Comparison of ENCODE assay signal across 17 cellular contexts in genomic region chr19:10889880-10890279, GRCh38. TPM values are rescaled to one million over a fixed set of nuclear protein-coding genes. Genes with fewer than 3 reads are reported as not detected.
DNase-seq lines count a peak whose midpoint lies in the region; ATAC-seq and TF ChIP-seq lines count a peak whose summit lies in the region.
"Had no signal": no experiment of that assay in that cellular context is flagged by ENCODE, and none has a peak within 500 bp of the region (broad histone marks: within the 10 kb centered on the region; RNA-seq: fewer than 3 reads in every experiment).

No MANE protein-coding gene starts in this region.

- TF ChIP-seq CTCF in GM23338 (conservative IDR thresholded peaks at IDR 0.05; ENCODE audit: low read depth in 2 of 2) (no peak), OCI-LY7 (conservative IDR thresholded peaks at IDR 0.05; ENCODE audit: low read length) (no peak), brain (conservative IDR thresholded peaks at IDR 0.05) (no peak), gastrocnemius medialis (IDR thresholded peaks at IDR 0.05 in 4 of 5, conservative IDR thresholded peaks at IDR 0.05 in 1 of 5) (no peak), osteocyte (IDR thresholded peaks at IDR 0.05) (no peak)

- CTCF ChIA-PET in OCI-LY7 (lab: Charles Lee; ENCODE audit: unreplicated experiment), result no interaction called here
- CTCF ChIA-PET in activated CD4-positive, alpha-beta T cell treated with anti-CD3 and anti-CD28 coated beads for 36 hours (lab: Charles Lee), result interaction anchor here (1.6 to 1.7 kb wide), 2 partner anchors 17 to 32 kb away, joined by 5 to 6 read pairs; no protein-coding TSS in a partner anchor

- H3K36me3 ChIP-seq in GM23338 (ENCODE audit: insufficient read depth), result no peaks in the 10 kb centered on the region
- H3K36me3 ChIP-seq in OCI-LY7 (ENCODE audit: insufficient read depth, low read length), result peaks cover 11% of the 10 kb centered on the region; the same call in 1 of the 2 replicates
- no peaks in the 10 kb centered on the region for H3K36me3 ChIP-seq in gastrocnemius medialis
- H3K36me3 ChIP-seq: HAP-1 had no signal

- H3K4me1 ChIP-seq in GM23338 (ENCODE audit: insufficient read depth) (peaks cover 81% of the 10 kb centered on the region), OCI-LY7 (ENCODE audit: insufficient read depth, low read length, poor library complexity, severe bottlenecking) (peaks cover 37% of the 10 kb centered on the region), gastrocnemius medialis (peaks cover 61 to 98% of the 10 kb centered on the region in 2 donors)
- H3K4me1 ChIP-seq: A549 had no signal

- H3K27me3 ChIP-seq in GM23338 (ENCODE audit: insufficient read depth) (no peaks in the 10 kb centered on the region), gastrocnemius medialis (no peaks in the 10 kb centered on the region)

- H3K9me3 ChIP-seq in OCI-LY7 (ENCODE audit: low read length) (no peaks in the 10 kb centered on the region), gastrocnemius medialis (no peaks in the 10 kb centered on the region)
- H3K9me3 ChIP-seq: A549, HAP-1 had no signal

- H3K4me3 ChIP-seq in GM23338 (no peak overlapping the region), OCI-LY7 (ENCODE audit: low read depth, low read length, poor library complexity, severe bottlenecking) (no peak overlapping the region), gastrocnemius medialis (no peak overlapping the region)
- H3K4me3 ChIP-seq: A549, HAP-1 had no signal

- H3F3A ChIP-seq in GM23338 (replicated peaks; ENCODE audit: low read depth), result peaks cover 34% of the 10 kb centered on the region

- H2AFZ ChIP-seq in GM23338 (no peak overlapping the region), OCI-LY7 (ENCODE audit: low read length) (no peak overlapping the region)

- no peak overlapping the region for H3K27ac Mint-ChIP-seq in GM23338
- H3K27ac Mint-ChIP-seq in brain, result peak overlapping the region in 3 of 5 experiments; percentile 14 to 99 (median 19)
- H3K27ac Mint-ChIP-seq in osteocyte (ENCODE audit: unreplicated experiment), result no peak overlapping the region
- no peak overlapping the region for H3K27ac Mint-ChIP-seq in activated CD4-positive, alpha-beta T cell treated with anti-CD3 and anti-CD28 coated beads for 36 hours
- H3K27ac Mint-ChIP-seq: CD14-positive monocyte; CD4-positive, alpha-beta memory T cell had no signal

- H3K27ac ChIP-seq in GM23338 (ENCODE audit: low read depth), result peak overlapping the region; percentile 92; the same call in 1 of the 2 replicates
- peak overlapping the region; percentile 6 for H3K27ac ChIP-seq in OCI-LY7 (ENCODE audit: low read depth, low read length, poor library complexity, severe bottlenecking)
- H3K27ac ChIP-seq in gastrocnemius medialis, result peak overlapping the region in 3 of 4 donors; percentile 22 to 95 (median 86)
- H3K27ac ChIP-seq: 22Rv1, A549 had no signal

- DNase-seq in GM23338 (ENCODE audit: low spot score) (no peak), OCI-LY7 (ENCODE audit: low spot score) (no peak), gastrocnemius medialis (no peak), osteocyte (ENCODE audit: extremely low spot score, unreplicated experiment) (no peak), cerebellum (ENCODE audit: low spot score) (no peak)
- DNase-seq in activated CD4-positive, alpha-beta T cell treated with anti-CD3 and anti-CD28 coated beads for 36 hours, result no peak
- DNase-seq: AML-193; Calu3; CD4-positive, alpha-beta memory T cell; DMS79 treated with DMSO at 0.1 percent for 48 hours; GF-D8; GOT3 had no signal

- ATAC-seq in GM23338 (no peak), gastrocnemius medialis (no peak)
- ATAC-seq in activated CD4-positive, alpha-beta T cell treated with anti-CD3 and anti-CD28 coated beads for 36 hours, result no peak
- ATAC-seq: A549 had no signal

- H3K4me3 Mint-ChIP-seq in GM23338, result no peak overlapping the region
- no peak overlapping the region for H3K4me3 Mint-ChIP-seq in brain
- no peak overlapping the region for H3K4me3 Mint-ChIP-seq in osteocyte (ENCODE audit: unreplicated experiment)
- no peak overlapping the region for H3K4me3 Mint-ChIP-seq in activated CD4-positive, alpha-beta T cell treated with anti-CD3 and anti-CD28 coated beads for 36 hours
- H3K4me3 Mint-ChIP-seq: CD14-positive monocyte; CD4-positive, alpha-beta memory T cell had no signal

- intact Hi-C loops in OCI-LY7 (cut with micrococcal nuclease; ENCODE audit: unreplicated experiment), result no loop called here
- intact Hi-C loops in gastrocnemius medialis (cut with DNase I; ENCODE audit: low total_unique reads), result no loop called here
- intact Hi-C loops in activated CD4-positive, alpha-beta T cell treated with anti-CD3 and anti-CD28 coated beads for 36 hours (cut with DNase I, micrococcal nuclease), result no loop called here

- no TSS peak for BruUV-seq in OCI-LY7 (replicated peaks; lab: Mats Ljungman, UMichigan)

- TF ChIP-seq POLR2A in gastrocnemius medialis (IDR thresholded peaks at IDR 0.05), result no peak

- peaks cover 96% of the 10 kb centered on the region for H3K79me2 ChIP-seq in GM23338 (replicated peaks; ENCODE audit: insufficient read depth)
- H3K79me2 ChIP-seq in OCI-LY7 (ENCODE audit: insufficient read depth, low read depth, low read length), result peaks cover 80% of the 10 kb centered on the region

- in situ Hi-C loops in gastrocnemius medialis (cut with MboI; ENCODE audit: low sequenced_read_pairs in 4 of 4), result no loop called here

- peaks cover 5% of the 10 kb centered on the region for H3K27me3 Mint-ChIP-seq in GM23338 (ENCODE audit: insufficient read depth, low read depth, poor library complexity)
- peaks cover 3% of the 10 kb centered on the region for H3K27me3 Mint-ChIP-seq in brain
- H3K27me3 Mint-ChIP-seq in osteocyte (ENCODE audit: unreplicated experiment), result no peaks in the 10 kb centered on the region
- H3K27me3 Mint-ChIP-seq in activated CD4-positive, alpha-beta T cell treated with anti-CD3 and anti-CD28 coated beads for 36 hours, result no peaks in the 10 kb centered on the region
- H3K27me3 Mint-ChIP-seq: CD4-positive, alpha-beta memory T cell had no signal

- no peaks in the 10 kb centered on the region for H3K9me3 Mint-ChIP-seq in GM23338
- no peaks in the 10 kb centered on the region for H3K9me3 Mint-ChIP-seq in brain
- H3K9me3 Mint-ChIP-seq in osteocyte (ENCODE audit: unreplicated experiment), result no peaks in the 10 kb centered on the region
- no peaks in the 10 kb centered on the region for H3K9me3 Mint-ChIP-seq in activated CD4-positive, alpha-beta T cell treated with anti-CD3 and anti-CD28 coated beads for 36 hours (ENCODE audit: low read depth)
- H3K9me3 Mint-ChIP-seq: CD14-positive monocyte; CD4-positive, alpha-beta memory T cell had no signal

- H3K9me2 ChIP-seq in GM23338 (ENCODE audit: insufficient read depth) (no peaks in the 10 kb centered on the region), OCI-LY7 (ENCODE audit: insufficient read depth, low read length) (no peaks in the 10 kb centered on the region)

- H4K20me1 ChIP-seq in GM23338 (replicated peaks; ENCODE audit: insufficient read depth), result peaks cover 4% of the 10 kb centered on the region
- H4K20me1 ChIP-seq in OCI-LY7 (ENCODE audit: insufficient read depth, low read length), result no peaks in the 10 kb centered on the region

- H3K4me1 Mint-ChIP-seq in GM23338 (peaks cover 61% of the 10 kb centered on the region), brain (peaks cover 84% of the 10 kb centered on the region), osteocyte (ENCODE audit: unreplicated experiment) (peaks cover 42% of the 10 kb centered on the region)
- no peaks in the 10 kb centered on the region for H3K4me1 Mint-ChIP-seq in activated CD4-positive, alpha-beta T cell treated with anti-CD3 and anti-CD28 coated beads for 36 hours
- H3K4me1 Mint-ChIP-seq: CD14-positive monocyte had no signal

- POLR2A ChIA-PET in OCI-LY7 (lab: Charles Lee), result interaction anchor here (0.7 to 2.7 kb wide), 5 partner anchors 12 to 195 kb away, joined by 3 to 34 read pairs (median 4); no protein-coding TSS in a partner anchor
- POLR2A ChIA-PET in activated CD4-positive, alpha-beta T cell treated with anti-CD3 and anti-CD28 coated beads for 36 hours (lab: Charles Lee), result interaction anchor here (0.6 kb wide), 1 partner anchor 241 kb away, joined by 4 read pairs; no protein-coding TSS in a partner anchor

- H3K36me3 Mint-ChIP-seq in GM23338 (ENCODE audit: low read depth) (no peaks in the 10 kb centered on the region), brain (no peaks in the 10 kb centered on the region), osteocyte (ENCODE audit: unreplicated experiment) (no peaks in the 10 kb centered on the region)
- no peaks in the 10 kb centered on the region for H3K36me3 Mint-ChIP-seq in activated CD4-positive, alpha-beta T cell treated with anti-CD3 and anti-CD28 coated beads for 36 hours (ENCODE audit: low read depth)
- H3K36me3 Mint-ChIP-seq: CD4-positive, alpha-beta memory T cell had no signal

- no peak overlapping the region for H3K4me2 ChIP-seq in GM23338
- no peak overlapping the region for H3K4me2 ChIP-seq in OCI-LY7 (ENCODE audit: low read length)
- H3K4me2 ChIP-seq: A549 had no signal

RNA-seq across cellular contexts. Expression of gene CARM1, which starts 18.5 kb away (rescaled TPM):
- total RNA-seq in GM23338 (2014; rRNA removed; shearing (Covaris generic)), result 118 and 125 TPM in 2 replicates
- polyA plus RNA-seq in GM23338 (2016; fragmentation: Nextera tagmentation; extraction: Ambion mirVana) (40.3 and 43.3 TPM in 2 replicates), brain (ENCODE audit: insufficient read depth, low read depth, low replicate concordance) (40.8 TPM)
- total RNA-seq in OCI-LY7 (2014; rRNA removed; shearing (Covaris generic)), result 35.1 and 41.2 TPM in 2 replicates
- total RNA-seq in OCI-LY7 (2022) (107 and 108 TPM in 2 replicates), gastrocnemius medialis (10 to 100 TPM; 31.2 to 58.5 (median 53.0) TPM), osteocyte (66.7 and 70.8 TPM in 2 replicates), cerebellum (26.0 TPM)
- total RNA-seq in activated CD4-positive, alpha-beta T cell treated with anti-CD3 and anti-CD28 coated beads for 36 hours, result 10 to 100 TPM; 82.3 to 96.8 TPM

RNA-seq across cellular contexts. Expression of gene YIPF2, which starts 38.6 kb away (rescaled TPM):
- 54.0 and 63.7 TPM in 2 replicates for total RNA-seq in GM23338 (2014; rRNA removed; shearing (Covaris generic))
- polyA plus RNA-seq in GM23338 (2016; fragmentation: Nextera tagmentation; extraction: Ambion mirVana) (36.3 and 45.3 TPM in 2 replicates), brain (ENCODE audit: insufficient read depth, low read depth, low replicate concordance) (55.1 TPM)
- total RNA-seq in OCI-LY7 (2014; rRNA removed; shearing (Covaris generic)), result 26.7 and 31.8 TPM in 2 replicates
- total RNA-seq in OCI-LY7 (2022) (27.5 and 31.5 TPM in 2 replicates), gastrocnemius medialis (10 to 100 TPM; 17.8 to 30.8 (median 24.2) TPM), osteocyte (68.4 and 79.5 TPM in 2 replicates), cerebellum (30.0 TPM)
- total RNA-seq in activated CD4-positive, alpha-beta T cell treated with anti-CD3 and anti-CD28 coated beads for 36 hours, result 10 to 100 TPM; 15.8 to 21.3 TPM

RNA-seq across cellular contexts. Expression of gene TIMM29, which starts 38.7 kb away (rescaled TPM):
- 56.4 and 60.7 TPM in 2 replicates for total RNA-seq in GM23338 (2014; rRNA removed; shearing (Covaris generic))
- 23.7 and 24.1 TPM in 2 replicates for polyA plus RNA-seq in GM23338 (2016; fragmentation: Nextera tagmentation; extraction: Ambion mirVana)
- 24.1 and 28.3 TPM in 2 replicates for total RNA-seq in OCI-LY7 (2014; rRNA removed; shearing (Covaris generic))
- total RNA-seq in OCI-LY7 (2022), result 26.2 and 27.3 TPM in 2 replicates
- 18.0 TPM for polyA plus RNA-seq in brain (ENCODE audit: insufficient read depth, low read depth, low replicate concordance)
- 10 to 100 TPM; 28.7 to 54.5 (median 34.8) TPM for total RNA-seq in gastrocnemius medialis
- 25.7 and 25.8 TPM in 2 replicates for total RNA-seq in osteocyte
- total RNA-seq in activated CD4-positive, alpha-beta T cell treated with anti-CD3 and anti-CD28 coated beads for 36 hours, result 10 to 100 TPM in 1 of 2 experiments, 1 to 10 TPM in 1; 8.6 to 15.5 TPM
- total RNA-seq in cerebellum, result 18.7 TPM

RNA-seq across cellular contexts. Expression of gene C19orf38, which starts 41.7 kb away (rescaled TPM):
- 0.78 TPM in 1 of 2 replicates, not detected in the other for total RNA-seq in GM23338 (2014; rRNA removed; shearing (Covaris generic))
- polyA plus RNA-seq in GM23338 (2016; fragmentation: Nextera tagmentation; extraction: Ambion mirVana), result 0.43 and 0.45 TPM in 2 replicates
- total RNA-seq in OCI-LY7 (2014; rRNA removed; shearing (Covaris generic)), result 4.2 and 5.2 TPM in 2 replicates
- 4.9 and 7.5 TPM in 2 replicates for total RNA-seq in OCI-LY7 (2022)
- 1.9 TPM for polyA plus RNA-seq in brain (ENCODE audit: insufficient read depth, low read depth, low replicate concordance)
- 1 to 10 TPM; 1.4 to 3.9 (median 1.9) TPM for total RNA-seq in gastrocnemius medialis
- total RNA-seq in osteocyte, result 0.27 TPM in 1 of 2 replicates, not detected in the other
- total RNA-seq in activated CD4-positive, alpha-beta T cell treated with anti-CD3 and anti-CD28 coated beads for 36 hours, result 1 to 10 TPM; 2.7 to 3.6 TPM
- total RNA-seq in cerebellum, result 0.54 TPM
- total RNA-seq: Calu3 had no signal

RNA-seq across cellular contexts. Expression of gene TMED1, which starts 53.9 kb away (rescaled TPM):
- 28.5 and 37.2 TPM in 2 replicates for total RNA-seq in GM23338 (2014; rRNA removed; shearing (Covaris generic))
- polyA plus RNA-seq in GM23338 (2016; fragmentation: Nextera tagmentation; extraction: Ambion mirVana) (27.7 and 29.7 TPM in 2 replicates), brain (ENCODE audit: insufficient read depth, low read depth, low replicate concordance) (29.0 TPM)
- 20.8 and 22.5 TPM in 2 replicates for total RNA-seq in OCI-LY7 (2014; rRNA removed; shearing (Covaris generic))
- total RNA-seq in OCI-LY7 (2022) (13.2 and 13.7 TPM in 2 replicates), gastrocnemius medialis (10 to 100 TPM; 33.0 to 90.0 (median 57.1) TPM), osteocyte (33.6 and 35.5 TPM in 2 replicates), cerebellum (8.0 TPM)
- total RNA-seq in activated CD4-positive, alpha-beta T cell treated with anti-CD3 and anti-CD28 coated beads for 36 hours, result 10 to 100 TPM in 1 of 2 experiments, 1 to 10 TPM in 1; 8.7 to 15.3 TPM

Comparison
In these comparisons a context has a peak if more than half of its experiments do, and no peak if none do; other contexts are left out.
1. H3K27ac ChIP-seq: peak in every context shown above with its lines; median percentile 92 in GM23338; 86 in gastrocnemius medialis; 6 in OCI-LY7.
2. H3K27ac Mint-ChIP-seq: peak in brain (3 of 5); none in GM23338 (single experiment), osteocyte (single experiment) and activated CD4-positive, alpha-beta T cell treated with anti-CD3 and anti-CD28 coated beads for 36 hours (single experiment).